In the genomic region with DNA sequence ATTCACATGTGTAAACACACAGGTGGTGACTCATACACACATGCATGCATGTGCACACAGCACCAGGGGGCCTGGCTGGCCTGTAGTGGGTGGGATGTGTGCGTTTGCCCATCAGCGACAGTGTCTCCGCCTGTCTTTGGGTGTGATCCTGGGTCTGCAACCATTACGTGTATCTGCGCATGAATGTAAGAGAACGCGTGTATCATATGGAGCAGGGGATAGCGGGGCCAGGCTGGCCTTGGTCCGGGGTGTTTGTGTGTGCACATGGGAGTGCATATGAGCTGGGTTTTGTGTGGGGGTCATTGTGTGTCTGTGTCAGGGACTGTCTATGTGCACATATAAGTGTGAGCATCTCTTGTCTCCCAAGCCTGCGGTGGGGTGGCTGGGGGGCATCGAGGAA, we compare ENCODE assay signal across 25 cellular contexts. TPM values are rescaled to one million over a fixed set of nuclear protein-coding genes. Genes with fewer than 3 reads are reported as not detected.
"Had no signal": no experiment of that assay in that cellular context is flagged by ENCODE, and none has a peak within 500 bp of the region (broad histone marks: within the 10 kb centered on the region; RNA-seq: fewer than 3 reads in every experiment).

No MANE protein-coding gene starts in this region.

- ATAC-seq: activated T-helper 17 cell treated with anti-CD3 and anti-CD28 coated beads, Interleukin-2, amount 50 U/mL, for 72 hours; PC-3; T-helper 17 cell; WTC11 had no signal

- H3K9ac ChIP-seq: KMS-11 had no signal

- FAIRE-seq: RCC 7860 had no signal

- H3K27me3 ChIP-seq: adrenal gland had no signal

- H3K4me2 ChIP-seq: KMS-11 had no signal

- H3K27ac ChIP-seq: adrenal gland, KMS-11 had no signal

- DNase-seq: activated CD4-positive, alpha-beta memory T cell treated with anti-CD3 and anti-CD28 coated beads, Interleukin-2, amount 10 ng/mL, durations not matched to agents 7 days and 5 days; activated CD4-positive, alpha-beta T cell treated with anti-CD3 and anti-CD28 coated beads, Interleukin-2, amount 50 U/mL, for 1 hour; activated gamma-delta T cell; activated naive CD4-positive, alpha-beta T cell treated with anti-CD3 and anti-CD28 coated beads for 36 hours; activated T-cell treated with anti-CD3 and anti-CD28 coated beads for 4 hours; activated T-cell treated with anti-CD3 and anti-CD28 coated beads, Interleukin-2, amount 50 U/mL, for 48 hours; adrenal gland; anterior cingulate cortex; NCI-H1092; NCI-H1417; NCI-H1930; NCI-H2171; NCI-H2227 treated with DMSO at 0.1 percent for 48 hours; NCI-H446 treated with DMSO at 0.1 percent for 48 hours; NCI-H524 treated with DMSO at 0.1 percent for 48 hours; PC-3; SHP77 treated with DMSO at 0.1 percent for 48 hours; T-helper 17 cell; T-helper 9 cell had no signal

- H3K4me1 ChIP-seq: adrenal gland had no signal

- H3K4me3 ChIP-seq: adrenal gland had no signal

- H3K36me3 ChIP-seq: adrenal gland had no signal

- H3K9me3 ChIP-seq: adrenal gland had no signal

RNA-seq across cellular contexts. Expression of a gene that starts 43.8 kb away (rescaled TPM):
- total RNA-seq: activated CD4-positive, alpha-beta memory T cell treated with anti-CD3 and anti-CD28 coated beads, Interleukin-2, amount 10 ng/mL, durations not matched to agents 7 days and 5 days; activated CD8-positive, alpha-beta memory T cell treated with anti-CD3 and anti-CD28 coated beads for 36 hours; activated naive CD4-positive, alpha-beta T cell treated with anti-CD3 and anti-CD28 coated beads for 36 hours; activated T-helper 17 cell treated with anti-CD3 and anti-CD28 coated beads, Interleukin-2, amount 50 U/mL, for 72 hours; MCF 10A; PC-3 had no signal
